ENCODE assay signal across 17 cellular contexts in the genomic region with DNA sequence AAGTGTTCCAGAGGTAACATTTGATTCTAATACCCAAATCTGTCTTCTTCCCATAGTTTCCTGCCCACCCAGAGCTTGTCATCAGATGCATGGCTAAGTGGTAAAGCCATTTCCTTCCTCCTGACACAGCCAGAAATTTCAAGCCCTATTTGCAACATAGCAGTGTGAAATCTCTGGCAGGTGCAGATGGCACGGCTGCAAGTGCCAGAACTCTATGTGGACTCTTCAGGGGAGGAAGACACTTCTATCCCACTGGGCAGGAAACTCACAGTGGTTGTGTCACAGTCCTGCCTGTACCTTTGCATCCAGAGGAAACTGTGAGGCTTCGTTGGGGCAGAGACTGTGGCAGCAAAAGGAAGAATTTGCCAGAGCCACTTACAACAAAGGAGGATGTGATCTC. TPM values are rescaled to one million over a fixed set of nuclear protein-coding genes. Genes with fewer than 3 reads are reported as not detected.
DNase-seq lines count a peak whose midpoint lies in the region; ATAC-seq lines count a peak whose summit lies in the region.
"Had no signal": no experiment of that assay in that cellular context is flagged by ENCODE, and none has a peak within 500 bp of the region (broad histone marks: within the 10 kb centered on the region; RNA-seq: fewer than 3 reads in every experiment).

No MANE protein-coding gene starts in this region.

- POLR2A ChIA-PET in activated naive CD8-positive, alpha-beta T cell treated with anti-CD3 and anti-CD28 coated beads, Interleukin-2, amount 10 ng/mL, durations not matched to agents 7 days and 5 days (lab: Charles Lee): interaction anchor here (1.4 to 1.8 kb wide), 2 partner anchors 10 to 27 kb away, joined by 3 to 4 read pairs; no protein-coding TSS in a partner anchor

- peaks cover 4% of the 10 kb centered on the region for H3K27me3 Mint-ChIP-seq in activated naive CD8-positive, alpha-beta T cell treated with anti-CD3 and anti-CD28 coated beads, Interleukin-2, amount 10 ng/mL, durations not matched to agents 7 days and 5 days
- H3K27me3 Mint-ChIP-seq in activated naive CD8-positive, alpha-beta T cell treated with anti-CD3 and anti-CD28 coated beads for 36 hours: no peaks in the 10 kb centered on the region
- H3K27me3 Mint-ChIP-seq in T-helper 1 cell treated with Interleukin-12 subunit alpha and Interleukin-12 subunit beta and Interleukin-4 antibody, amounts not matched to agents 30 μg/mL and 1 μg/mL, for 36 hours (ENCODE audit: low read depth): no peaks in the 10 kb centered on the region
- H3K27me3 Mint-ChIP-seq: B cell had no signal

- peak overlapping the region; percentile 25 for H3K4me3 Mint-ChIP-seq in activated naive CD8-positive, alpha-beta T cell treated with anti-CD3 and anti-CD28 coated beads, Interleukin-2, amount 10 ng/mL, durations not matched to agents 7 days and 5 days
- H3K4me3 Mint-ChIP-seq in activated naive CD8-positive, alpha-beta T cell treated with anti-CD3 and anti-CD28 coated beads for 36 hours: no peak overlapping the region
- H3K4me3 Mint-ChIP-seq in T-helper 1 cell treated with Interleukin-12 subunit alpha and Interleukin-12 subunit beta and Interleukin-4 antibody, amounts not matched to agents 30 μg/mL and 1 μg/mL, for 36 hours: no peak overlapping the region
- H3K4me3 Mint-ChIP-seq: B cell; CD14-positive monocyte; CD8-positive, alpha-beta T cell had no signal

- intact Hi-C loops in posterior cingulate gyrus (cut with DNase I): no loop called here

- in situ Hi-C loops in G401 (cut with HindIII; ENCODE audit: low sequenced_read_pairs): no loop called here

- no peaks in the 10 kb centered on the region for H3K9me3 Mint-ChIP-seq in activated naive CD8-positive, alpha-beta T cell treated with anti-CD3 and anti-CD28 coated beads, Interleukin-2, amount 10 ng/mL, durations not matched to agents 7 days and 5 days
- no peaks in the 10 kb centered on the region for H3K9me3 Mint-ChIP-seq in activated naive CD8-positive, alpha-beta T cell treated with anti-CD3 and anti-CD28 coated beads for 36 hours
- H3K9me3 Mint-ChIP-seq in T-helper 1 cell treated with Interleukin-12 subunit alpha and Interleukin-12 subunit beta and Interleukin-4 antibody, amounts not matched to agents 30 μg/mL and 1 μg/mL, for 36 hours: no peaks in the 10 kb centered on the region
- H3K9me3 Mint-ChIP-seq: CD14-positive monocyte; CD8-positive, alpha-beta T cell had no signal

- peaks cover 17% of the 10 kb centered on the region for H3K4me1 Mint-ChIP-seq in activated naive CD8-positive, alpha-beta T cell treated with anti-CD3 and anti-CD28 coated beads, Interleukin-2, amount 10 ng/mL, durations not matched to agents 7 days and 5 days
- H3K4me1 Mint-ChIP-seq in activated naive CD8-positive, alpha-beta T cell treated with anti-CD3 and anti-CD28 coated beads for 36 hours: peaks cover 12% of the 10 kb centered on the region
- peaks cover 23% of the 10 kb centered on the region for H3K4me1 Mint-ChIP-seq in T-helper 1 cell treated with Interleukin-12 subunit alpha and Interleukin-12 subunit beta and Interleukin-4 antibody, amounts not matched to agents 30 μg/mL and 1 μg/mL, for 36 hours (ENCODE audit: low read depth)
- H3K4me1 Mint-ChIP-seq: B cell had no signal

- peak; percentile 67 for ATAC-seq in activated naive CD8-positive, alpha-beta T cell treated with anti-CD3 and anti-CD28 coated beads, Interleukin-2, amount 10 ng/mL, durations not matched to agents 7 days and 5 days (ENCODE audit: low read depth)
- ATAC-seq in GM19351 (IDR thresholded peaks at IDR 0.05; ENCODE audit: unreplicated experiment): no peak
- no peak for ATAC-seq in HG02938 (IDR thresholded peaks at IDR 0.05; ENCODE audit: unreplicated experiment)
- ATAC-seq: CD8-positive, alpha-beta T cell; GM12878; HCT116; K562 had no signal

- no peak overlapping the region for H3K27ac Mint-ChIP-seq in activated naive CD8-positive, alpha-beta T cell treated with anti-CD3 and anti-CD28 coated beads, Interleukin-2, amount 10 ng/mL, durations not matched to agents 7 days and 5 days
- H3K27ac Mint-ChIP-seq in activated naive CD8-positive, alpha-beta T cell treated with anti-CD3 and anti-CD28 coated beads for 36 hours: no peak overlapping the region
- H3K27ac Mint-ChIP-seq in T-helper 1 cell treated with Interleukin-12 subunit alpha and Interleukin-12 subunit beta and Interleukin-4 antibody, amounts not matched to agents 30 μg/mL and 1 μg/mL, for 36 hours: peak overlapping the region; percentile 27
- H3K27ac Mint-ChIP-seq: B cell; CD14-positive monocyte; CD8-positive, alpha-beta T cell had no signal

- DNase-seq in activated naive CD8-positive, alpha-beta T cell treated with anti-CD3 and anti-CD28 coated beads, Interleukin-2, amount 10 ng/mL, durations not matched to agents 7 days and 5 days: no peak
- DNase-seq in activated naive CD8-positive, alpha-beta T cell treated with anti-CD3 and anti-CD28 coated beads for 36 hours: no peak
- DNase-seq in G401 (ENCODE audit: low spot score): peak; percentile 99
- peak; percentile 8 for DNase-seq in pons (ENCODE audit: low spot score)
- no peak for DNase-seq in posterior cingulate gyrus
- DNase-seq: 8988T; CD8-positive, alpha-beta T cell; COR-L47; DMS153 had no signal

- no peaks in the 10 kb centered on the region for H3K36me3 Mint-ChIP-seq in activated naive CD8-positive, alpha-beta T cell treated with anti-CD3 and anti-CD28 coated beads, Interleukin-2, amount 10 ng/mL, durations not matched to agents 7 days and 5 days
- H3K36me3 Mint-ChIP-seq in activated naive CD8-positive, alpha-beta T cell treated with anti-CD3 and anti-CD28 coated beads for 36 hours: no peaks in the 10 kb centered on the region
- H3K36me3 Mint-ChIP-seq in T-helper 1 cell treated with Interleukin-12 subunit alpha and Interleukin-12 subunit beta and Interleukin-4 antibody, amounts not matched to agents 30 μg/mL and 1 μg/mL, for 36 hours (ENCODE audit: low read depth): peaks cover 2% of the 10 kb centered on the region
- H3K36me3 Mint-ChIP-seq: CD14-positive monocyte; CD8-positive, alpha-beta T cell had no signal

RNA-seq across cellular contexts. Expression of gene DYNLRB2, which starts 13.2 kb away (rescaled TPM):
- not detected for total RNA-seq in activated naive CD8-positive, alpha-beta T cell treated with anti-CD3 and anti-CD28 coated beads, Interleukin-2, amount 10 ng/mL, durations not matched to agents 7 days and 5 days
- under 1 TPM in 1 of 2 experiments, not detected in 1; 0.50 TPM for total RNA-seq in activated naive CD8-positive, alpha-beta T cell treated with anti-CD3 and anti-CD28 coated beads for 36 hours
- total RNA-seq in G401 (2014; rRNA removed; shearing (Covaris generic)): not detected in 2 replicates
- total RNA-seq: B cell; CD8-positive, alpha-beta T cell; K562 had no signal

Comparison
In these comparisons a context has a peak if more than half of its experiments do, and no peak if none do; other contexts are left out.
1. DNase-seq: peak in G401 (single experiment) and pons (single experiment); none in activated naive CD8-positive, alpha-beta T cell treated with anti-CD3 and anti-CD28 coated beads, Interleukin-2, amount 10 ng/mL, durations not matched to agents 7 days and 5 days (single experiment), activated naive CD8-positive, alpha-beta T cell treated with anti-CD3 and anti-CD28 coated beads for 36 hours (single experiment) and posterior cingulate gyrus (0 of 10).